18 cellular contexts compared by ENCODE assay signal in genomic region chr12:69529021-69529420, GRCh38. TPM values are rescaled to one million over a fixed set of nuclear protein-coding genes. Genes with fewer than 3 reads are reported as not detected.
DNase-seq lines count a peak whose midpoint lies in the region; ATAC-seq and TF ChIP-seq lines count a peak whose summit lies in the region.
"Had no signal": no experiment of that assay in that cellular context is flagged by ENCODE, and none has a peak within 500 bp of the region (broad histone marks: within the 10 kb centered on the region; RNA-seq: fewer than 3 reads in every experiment).

No MANE protein-coding gene starts in this region.

- no peak for DNase-seq in Calu3
- no peak for DNase-seq in breast epithelium (ENCODE audit: low spot score in 2 of 2)
- no peak for DNase-seq in prostate gland (ENCODE audit: low spot score)
- no peak for DNase-seq in HUDEP-2 (lab: John Stamatoyannopoulos, UW; ENCODE audit: unreplicated experiment in 76 of 76)
- no peak for DNase-seq in lower leg skin (ENCODE audit: low spot score in 2 of 2)
- no peak for DNase-seq in GM19238 (ENCODE audit: insufficient read length, low spot score)
- DNase-seq: activated CD4-positive, alpha-beta T cell treated with anti-CD3 and anti-CD28 coated beads, Interleukin-2, amount 10 ng/mL, durations not matched to agents 7 days and 5 days; aorta; esophagus squamous epithelium; GF-D8; hippocampal formation; NCI-H1092; SHP77; T1000; testis had no signal

- H3K36me3 Mint-ChIP-seq in Calu3 (ENCODE audit: insufficient read depth, unreplicated experiment), result no peaks in the 10 kb centered on the region

- peaks cover 0 to 14% of the 10 kb centered on the region in 2 donors for H3K4me1 ChIP-seq in breast epithelium
- H3K4me1 ChIP-seq in prostate gland (replicated peaks), result no peaks in the 10 kb centered on the region
- H3K4me1 ChIP-seq: testis had no signal

- TF ChIP-seq CTCF in Calu3 (IDR thresholded peaks at IDR 0.05; ENCODE audit: unreplicated experiment) (no peak), breast epithelium (IDR thresholded peaks at IDR 0.05) (no peak), prostate gland (IDR thresholded peaks at IDR 0.05) (no peak), lower leg skin (IDR thresholded peaks at IDR 0.05) (no peak)

- H3K27ac Mint-ChIP-seq in Calu3 (ENCODE audit: unreplicated experiment), result peak overlapping the region; percentile 13
- H3K27ac Mint-ChIP-seq: activated CD4-positive, alpha-beta T cell treated with anti-CD3 and anti-CD28 coated beads, Interleukin-2, amount 10 ng/mL, durations not matched to agents 7 days and 5 days; dendritic cell treated with granulocyte-macrophage colony-stimulating factor and Interleukin-4, amounts not matched to agents 40 ng/mL and 50 ng/mL, for 4 days had no signal

- H3K36me3 ChIP-seq in breast epithelium, result no peaks in the 10 kb centered on the region
- no peaks in the 10 kb centered on the region for H3K36me3 ChIP-seq in prostate gland

- TF ChIP-seq POLR2A in breast epithelium (IDR thresholded peaks at IDR 0.05), result no peak
- no peak for TF ChIP-seq POLR2A in prostate gland (IDR thresholded peaks at IDR 0.05)
- TF ChIP-seq POLR2A in lower leg skin (IDR thresholded peaks at IDR 0.05), result no peak

- H3K4me3 ChIP-seq in breast epithelium (no peak overlapping the region), prostate gland (no peak overlapping the region), lower leg skin (ENCODE audit: low read depth, poor library complexity, severe bottlenecking) (no peak overlapping the region)
- H3K4me3 ChIP-seq: esophagus squamous epithelium, testis had no signal

- no peaks in the 10 kb centered on the region for H3K9me3 Mint-ChIP-seq in Calu3 (ENCODE audit: low read depth, unreplicated experiment)
- H3K9me3 Mint-ChIP-seq: activated CD4-positive, alpha-beta T cell treated with anti-CD3 and anti-CD28 coated beads, Interleukin-2, amount 10 ng/mL, durations not matched to agents 7 days and 5 days; dendritic cell treated with granulocyte-macrophage colony-stimulating factor and Interleukin-4, amounts not matched to agents 40 ng/mL and 50 ng/mL, for 4 days had no signal

- 87% methylated on average over 2 of the region's 2 CpGs for WGBS in prostate gland
- 76 to 85% methylated on average over 2 of the region's 2 CpGs for WGBS in lower leg skin, 2 donors

- no peaks in the 10 kb centered on the region for H3K27me3 Mint-ChIP-seq in Calu3 (ENCODE audit: unreplicated experiment)
- H3K27me3 Mint-ChIP-seq: activated CD4-positive, alpha-beta T cell treated with anti-CD3 and anti-CD28 coated beads, Interleukin-2, amount 10 ng/mL, durations not matched to agents 7 days and 5 days; dendritic cell treated with granulocyte-macrophage colony-stimulating factor and Interleukin-4, amounts not matched to agents 40 ng/mL and 50 ng/mL, for 4 days had no signal

- H3K9me3 ChIP-seq in breast epithelium (no peaks in the 10 kb centered on the region), prostate gland (no peaks in the 10 kb centered on the region)
- H3K9me3 ChIP-seq: esophagus squamous epithelium, testis had no signal

- no TSS peak for BruUV-seq in Calu3 (replicated peaks; lab: Mats Ljungman, UMichigan)

- no peak overlapping the region for H3K4me3 Mint-ChIP-seq in Calu3 (ENCODE audit: low read depth, unreplicated experiment)
- H3K4me3 Mint-ChIP-seq: activated CD4-positive, alpha-beta T cell treated with anti-CD3 and anti-CD28 coated beads, Interleukin-2, amount 10 ng/mL, durations not matched to agents 7 days and 5 days; dendritic cell treated with granulocyte-macrophage colony-stimulating factor and Interleukin-4, amounts not matched to agents 40 ng/mL and 50 ng/mL, for 4 days had no signal

- CTCF ChIA-PET in Calu3 (lab: Charles Lee), result no interaction called here

- no peaks in the 10 kb centered on the region for H3K27me3 ChIP-seq in breast epithelium
- H3K27me3 ChIP-seq in prostate gland (replicated peaks; ENCODE audit: insufficient read depth), result no peaks in the 10 kb centered on the region
- H3K27me3 ChIP-seq: esophagus squamous epithelium, testis had no signal

- peak; percentile 60 for ATAC-seq in HG02870 (IDR thresholded peaks at IDR 0.05; ENCODE audit: unreplicated experiment)
- no peak for ATAC-seq in HG02759 (IDR thresholded peaks at IDR 0.05; ENCODE audit: unreplicated experiment)

- intact Hi-C loops in Calu3 (cut with micrococcal nuclease; ENCODE audit: unreplicated experiment) (no loop called here), breast epithelium (cut with DNase I; ENCODE audit: low total_unique reads) (no loop called here), prostate gland (cut with DNase I) (no loop called here), lower leg skin (cut with DNase I; ENCODE audit: low total_unique reads) (no loop called here)

- H3K27ac ChIP-seq in breast epithelium (peak overlapping the region; percentile 69 to 76), prostate gland (peak overlapping the region; percentile 35 to 42)
- H3K27ac ChIP-seq: testis had no signal

- peaks cover 32% of the 10 kb centered on the region for H3K4me1 Mint-ChIP-seq in Calu3 (ENCODE audit: low read depth, unreplicated experiment)

RNA-seq across cellular contexts. Expression of gene CCT2, which starts 56.2 kb away (rescaled TPM):
- 379 and 410 TPM in 2 replicates for total RNA-seq in Calu3 (2022)
- 100 to 1,000 TPM in 2 of 3 donors, 10 to 100 TPM in 1; 80.2 to 126 (median 123) TPM for total RNA-seq in breast epithelium
- total RNA-seq in prostate gland, result 100 to 1,000 TPM in 1 of 2 donors, 10 to 100 TPM in 1; 86.7 to 116 TPM
- total RNA-seq in lower leg skin, result 10 to 100 TPM; 49.4 to 86.4 (median 61.1) TPM

RNA-seq across cellular contexts. Expression of gene FRS2, which starts 58.8 kb away (rescaled TPM):
- 27.5 and 34.5 TPM in 2 replicates for total RNA-seq in Calu3 (2022)
- 100 to 1,000 TPM in 1 of 3 donors, 10 to 100 TPM in 2; 54.9 to 125 (median 72.4) TPM for total RNA-seq in breast epithelium
- total RNA-seq in prostate gland, result 10 to 100 TPM; 39.5 to 65.6 TPM
- 10 to 100 TPM; 33.7 to 64.7 (median 43.5) TPM for total RNA-seq in lower leg skin
